In genomic region chr2:96097951-96098823, GRCh38 we compare ENCODE assay signal across 15 cellular contexts. TPM values are rescaled to one million over a fixed set of nuclear protein-coding genes. Genes with fewer than 3 reads are reported as not detected.
A peak's percentile ranks its signal among the peaks of the same experiment; 100 is the strongest.
DNase-seq lines count a peak whose midpoint lies in the region; ATAC-seq and TF ChIP-seq lines count a peak whose summit lies in the region.
"Had no signal": no experiment of that assay in that cellular context is flagged by ENCODE, and none has a peak within 500 bp of the region (broad histone marks: within the 10 kb centered on the region; RNA-seq: fewer than 3 reads in every experiment).

No MANE protein-coding gene starts in this region.

- ATAC-seq in activated naive CD8-positive, alpha-beta T cell treated with anti-CD3 and anti-CD28 coated beads, Interleukin-2, amount 50 U/mL, for 24 hours: peak; percentile 21
- no peak for ATAC-seq in GM19324 (IDR thresholded peaks at IDR 0.05; ENCODE audit: low FRiP score, unreplicated experiment)
- ATAC-seq: activated T-cell treated with anti-CD3 and anti-CD28 coated beads, Interleukin-2, amount 50 U/mL, for 72 hours had no signal

- H3K4me3 ChIP-seq in left ventricle myocardium inferior: peak overlapping the region; percentile 27
- H3K4me3 ChIP-seq: BLaER1 treated with 17β-estradiol and CSF1 and Interleukin-3, amounts not matched to agents 10 nM and 100 nM; MG63; transverse colon had no signal

- H3K27ac ChIP-seq in left ventricle myocardium inferior (replicated peaks): peak overlapping the region; percentile 94

- no peaks in the 10 kb centered on the region for H3K36me3 Mint-ChIP-seq in activated naive CD8-positive, alpha-beta T cell treated with anti-CD3 and anti-CD28 coated beads, Interleukin-2, amount 50 U/mL, for 24 hours (ENCODE audit: low read depth)
- H3K36me3 Mint-ChIP-seq in HFFc6 (ENCODE audit: low read depth): no peaks in the 10 kb centered on the region

- no peaks in the 10 kb centered on the region for H3K4me1 Mint-ChIP-seq in activated naive CD8-positive, alpha-beta T cell treated with anti-CD3 and anti-CD28 coated beads, Interleukin-2, amount 50 U/mL, for 24 hours
- H3K4me1 Mint-ChIP-seq in HFFc6 (ENCODE audit: low read depth): peaks cover 7% of the 10 kb centered on the region; the same call in 1 of the 2 replicates

- no peaks in the 10 kb centered on the region for H3K36me3 ChIP-seq in left ventricle myocardium inferior
- H3K36me3 ChIP-seq: BLaER1 treated with 17β-estradiol and CSF1 and Interleukin-3, amounts not matched to agents 10 nM and 100 nM; MG63; transverse colon had no signal

- no peaks in the 10 kb centered on the region for H3K9me3 ChIP-seq in left ventricle myocardium inferior (replicated peaks)
- H3K9me3 ChIP-seq: BLaER1 treated with 17β-estradiol and CSF1 and Interleukin-3, amounts not matched to agents 10 nM and 100 nM; MG63; transverse colon had no signal

- DNase-seq in GM13977 (ENCODE audit: low spot score): no peak
- no peak for DNase-seq in activated naive CD8-positive, alpha-beta T cell treated with anti-CD3 and anti-CD28 coated beads, Interleukin-2, amount 50 U/mL, for 24 hours
- DNase-seq in left ventricle myocardium inferior: peak; percentile 10
- peak; percentile 2 for DNase-seq in retina
- DNase-seq in activated T-cell treated with anti-CD3 and anti-CD28 coated beads for 4 hours: no peak
- no peak for DNase-seq in SW480 (ENCODE audit: low spot score)
- DNase-seq in HFFc6: no peak
- DNase-seq: activated T-cell treated with anti-CD3 and anti-CD28 coated beads, Interleukin-2, amount 50 U/mL, for 72 hours; DMS79; MG63; NCI-H2029; NCI-H69 had no signal

- intact Hi-C loops in left ventricle myocardium inferior (cut with micrococcal nuclease): no loop called here

- no peak overlapping the region for H3K4me3 Mint-ChIP-seq in activated naive CD8-positive, alpha-beta T cell treated with anti-CD3 and anti-CD28 coated beads, Interleukin-2, amount 50 U/mL, for 24 hours
- no peak overlapping the region for H3K4me3 Mint-ChIP-seq in HFFc6
- H3K4me3 Mint-ChIP-seq: activated T-cell treated with anti-CD3 and anti-CD28 coated beads, Interleukin-2, amount 50 U/mL, for 72 hours had no signal

- H3K27me3 Mint-ChIP-seq in activated naive CD8-positive, alpha-beta T cell treated with anti-CD3 and anti-CD28 coated beads, Interleukin-2, amount 50 U/mL, for 24 hours: no peaks in the 10 kb centered on the region
- H3K27me3 Mint-ChIP-seq in HFFc6 (ENCODE audit: insufficient read depth): peaks cover 16% of the 10 kb centered on the region

- H3K4me1 ChIP-seq in left ventricle myocardium inferior: peaks cover 60% of the 10 kb centered on the region
- H3K4me1 ChIP-seq: transverse colon had no signal

- no peaks in the 10 kb centered on the region for H3K27me3 ChIP-seq in left ventricle myocardium inferior (ENCODE audit: low read depth)
- H3K27me3 ChIP-seq: BLaER1 treated with 17β-estradiol and CSF1 and Interleukin-3, amounts not matched to agents 10 nM and 100 nM; MG63; transverse colon had no signal

- in situ Hi-C loops in GM13977 (cut with MboI; ENCODE audit: low pct_unique_long_range_greater_than_20kb, low sequenced_read_pairs, unreplicated experiment): no loop called here

- TF ChIP-seq CTCF in GM13977 (IDR thresholded peaks at IDR 0.05; ENCODE audit: extremely low read depth, insufficient read depth, missing control alignments) (peak; percentile 21), left ventricle myocardium inferior (IDR thresholded peaks at IDR 0.05; ENCODE audit: borderline replicate concordance) (no peak), HFFc6 (IDR thresholded peaks at IDR 0.05) (no peak)

- H3K9me3 Mint-ChIP-seq in activated naive CD8-positive, alpha-beta T cell treated with anti-CD3 and anti-CD28 coated beads, Interleukin-2, amount 50 U/mL, for 24 hours: no peaks in the 10 kb centered on the region
- H3K9me3 Mint-ChIP-seq in HFFc6: no peaks in the 10 kb centered on the region
- H3K9me3 Mint-ChIP-seq: activated T-cell treated with anti-CD3 and anti-CD28 coated beads, Interleukin-2, amount 50 U/mL, for 72 hours had no signal

- H3K27ac Mint-ChIP-seq in activated naive CD8-positive, alpha-beta T cell treated with anti-CD3 and anti-CD28 coated beads, Interleukin-2, amount 50 U/mL, for 24 hours: no peak overlapping the region
- H3K27ac Mint-ChIP-seq in HFFc6: no peak overlapping the region
- H3K27ac Mint-ChIP-seq: activated T-cell treated with anti-CD3 and anti-CD28 coated beads, Interleukin-2, amount 50 U/mL, for 72 hours had no signal

RNA-seq across cellular contexts. Expression of gene ADRA2B, which starts 18.2 kb away (rescaled TPM):
- 2.9 TPM for total RNA-seq in left ventricle myocardium inferior
- total RNA-seq in HFFc6 (2021; fragmentation: NEBNext Ultra II Directional; extraction: Animal tissue kit (Norgen Biotek cat#: 25700)): not detected

RNA-seq across cellular contexts. Expression of gene ASTL, which starts 40.1 kb away (rescaled TPM):
- not detected for total RNA-seq in left ventricle myocardium inferior
- total RNA-seq in HFFc6 (2021; fragmentation: NEBNext Ultra II Directional; extraction: Animal tissue kit (Norgen Biotek cat#: 25700)): under 1 TPM in 3 of 6 experiments, not detected in 3; 0.25 to 0.39 (median 0.31) TPM

RNA-seq across cellular contexts. Expression of gene DUSP2, which starts 47.1 kb away (rescaled TPM):
- total RNA-seq in left ventricle myocardium inferior: 0.82 TPM
- total RNA-seq in HFFc6 (2021; fragmentation: NEBNext Ultra II Directional; extraction: Animal tissue kit (Norgen Biotek cat#: 25700)): 10 to 100 TPM; 10.1 to 17.9 (median 11.5) TPM

Comparison
In these comparisons a context has a peak if more than half of its experiments do, and no peak if none do; other contexts are left out.
1. DNase-seq: peak in left ventricle myocardium inferior (single experiment) and retina (single experiment); none in GM13977 (single experiment), activated naive CD8-positive, alpha-beta T cell treated with anti-CD3 and anti-CD28 coated beads, Interleukin-2, amount 50 U/mL, for 24 hours (single experiment), activated T-cell treated with anti-CD3 and anti-CD28 coated beads for 4 hours (single experiment), SW480 (single experiment) and HFFc6 (single experiment).